In the genomic region with DNA sequence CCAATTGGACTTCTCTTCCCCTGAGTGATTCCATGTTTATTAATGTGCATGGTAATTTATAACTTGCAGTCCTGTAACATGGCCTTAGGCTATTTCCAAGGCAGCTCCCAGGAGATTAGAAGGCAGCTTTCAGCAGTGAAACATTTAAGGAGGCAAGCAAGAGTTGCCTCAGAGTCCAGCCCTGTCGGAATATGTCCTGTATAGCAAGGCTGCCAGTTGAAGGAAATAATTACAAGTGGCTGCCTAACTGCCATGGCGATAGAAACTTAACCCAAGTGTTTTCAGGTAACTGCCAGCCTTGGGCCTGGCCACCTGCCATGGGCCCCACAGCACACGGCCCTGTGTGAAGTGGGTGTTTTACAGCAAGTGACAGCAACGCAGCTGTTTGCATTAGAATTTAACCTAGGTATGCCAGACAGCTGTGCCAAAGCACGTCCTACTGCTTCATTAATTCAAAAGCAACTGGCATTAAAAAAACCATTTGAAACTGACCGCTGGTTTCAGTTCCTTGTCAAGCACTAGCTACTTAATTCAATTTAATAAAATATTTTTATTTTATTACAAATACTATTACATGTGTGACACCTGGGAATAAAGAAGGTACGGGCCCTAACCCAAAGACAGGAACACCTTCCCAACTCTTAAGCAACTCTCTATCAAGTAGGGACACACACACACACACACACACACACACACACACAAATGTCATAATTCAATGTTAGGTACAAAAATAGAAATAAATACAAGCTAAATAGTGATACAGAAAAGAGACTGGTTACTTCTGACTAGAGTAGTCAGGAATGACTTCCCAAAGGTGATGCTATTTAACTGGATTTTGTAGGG, we compare ENCODE assay signal across 9 cellular contexts.
DNase-seq lines count a peak whose midpoint lies in the region; ATAC-seq lines count a peak whose summit lies in the region.
"Had no signal": no experiment of that assay in that cellular context is flagged by ENCODE, and none has a peak within 500 bp of the region (broad histone marks: within the 10 kb centered on the region; RNA-seq: fewer than 3 reads in every experiment).

No MANE protein-coding gene starts in this region.

- no peak overlapping the region for H3K27ac Mint-ChIP-seq in naive thymus-derived CD4-positive, alpha-beta T cell

- no peak overlapping the region for H3K4me3 Mint-ChIP-seq in naive thymus-derived CD4-positive, alpha-beta T cell

- POLR2A ChIA-PET in naive thymus-derived CD4-positive, alpha-beta T cell (lab: Charles Lee): no interaction called here

- H3K4me1 Mint-ChIP-seq in naive thymus-derived CD4-positive, alpha-beta T cell: no peaks in the 10 kb centered on the region

- no peaks in the 10 kb centered on the region for H3K27me3 ChIP-seq in naive thymus-derived CD4-positive, alpha-beta T cell (ENCODE audit: control insufficient read depth in 2 of 2, insufficient read depth in 2 of 2, low read length in 2 of 2)

- H3K4me3 ChIP-seq in naive thymus-derived CD4-positive, alpha-beta T cell (ENCODE audit: low read length): no peak overlapping the region

- no peaks in the 10 kb centered on the region for H3K9me3 Mint-ChIP-seq in naive thymus-derived CD4-positive, alpha-beta T cell

- H3K27ac ChIP-seq in naive thymus-derived CD4-positive, alpha-beta T cell (ENCODE audit: low read depth, low read length): no peak overlapping the region

- H3K4me1 ChIP-seq in naive thymus-derived CD4-positive, alpha-beta T cell (ENCODE audit: control insufficient read depth in 2 of 2, insufficient read depth in 2 of 2, low read length in 2 of 2): no peaks in the 10 kb centered on the region

- H3K9me3 ChIP-seq in naive thymus-derived CD4-positive, alpha-beta T cell (ENCODE audit: control insufficient read depth in 2 of 3, low read length in 3 of 3): no peaks in the 10 kb centered on the region

- intact Hi-C loops in naive thymus-derived CD4-positive, alpha-beta T cell (cut with micrococcal nuclease): no loop called here

- CTCF ChIA-PET in naive thymus-derived CD4-positive, alpha-beta T cell (lab: Charles Lee): no interaction called here

- no peaks in the 10 kb centered on the region for H3K36me3 ChIP-seq in naive thymus-derived CD4-positive, alpha-beta T cell (ENCODE audit: control insufficient read depth in 2 of 3, insufficient read depth in 3 of 3, low read length in 3 of 3)

- DNase-seq in AG08395 (ENCODE audit: low spot score) (peak; percentile 9), NCI-H2171 treated with DMSO at 0.1 percent for 48 hours (lab: John Stamatoyannopoulos, UW) (peak; percentile 80), germinal center (ENCODE audit: low spot score) (peak; percentile 46), SKM-1 (lab: John Stamatoyannopoulos, UW; ENCODE audit: unreplicated experiment) (no peak), HuH-7 (ENCODE audit: low spot score) (no peak)
- DNase-seq in activated CD8-positive, alpha-beta memory T cell treated with anti-CD3 and anti-CD28 coated beads for 24 hours: no peak
- DNase-seq in naive thymus-derived CD4-positive, alpha-beta T cell: no peak
- DNase-seq: effector memory CD4-positive, alpha-beta T cell had no signal

- peaks cover 3 to 32% (median 19%) of the 10 kb centered on the region in 5 donors for H3K27me3 Mint-ChIP-seq in naive thymus-derived CD4-positive, alpha-beta T cell

- peak; percentile 73 for ATAC-seq in GM21529 (IDR thresholded peaks at IDR 0.05; ENCODE audit: unreplicated experiment)
- no peak for ATAC-seq in naive thymus-derived CD4-positive, alpha-beta T cell

- no peaks in the 10 kb centered on the region for H3K36me3 Mint-ChIP-seq in naive thymus-derived CD4-positive, alpha-beta T cell

Comparison
In these comparisons a context has a peak if more than half of its experiments do, and no peak if none do; other contexts are left out.
1. DNase-seq: peak in AG08395 (single experiment), NCI-H2171 treated with DMSO at 0.1 percent for 48 hours (single experiment) and germinal center (single experiment); none in activated CD8-positive, alpha-beta memory T cell treated with anti-CD3 and anti-CD28 coated beads for 24 hours (single experiment), SKM-1 (single experiment), HuH-7 (single experiment) and naive thymus-derived CD4-positive, alpha-beta T cell (0 of 9).